23 cellular contexts compared by ENCODE assay signal in genomic region chr1:84170171-84170570, GRCh38.
"Had no signal": no experiment of that assay in that cellular context is flagged by ENCODE, and none has a peak within 500 bp of the region (broad histone marks: within the 10 kb centered on the region; RNA-seq: fewer than 3 reads in every experiment).

No MANE protein-coding gene starts in this region.

- H3K27ac ChIP-seq: coronary artery, epithelial cell of prostate, esophagus muscularis mucosa, gastrocnemius medialis, heart right ventricle, neutrophil, right atrium auricular region, sigmoid colon, skin epidermis, stomach, thoracic aorta, transverse colon had no signal

- H3K4me3 ChIP-seq: coronary artery, esophagus muscularis mucosa, gastrocnemius medialis, heart right ventricle, right atrium auricular region, sigmoid colon, skin epidermis, stomach, thoracic aorta, transverse colon had no signal

- H3K9me3 Mint-ChIP-seq: nephron had no signal

- H3K36me3 ChIP-seq: esophagus muscularis mucosa, gastrocnemius medialis, heart right ventricle, neutrophil, right atrium auricular region, sigmoid colon, stomach, thoracic aorta, transverse colon had no signal

- DNase-seq: dorsolateral prefrontal cortex; effector CD8-positive, alpha-beta T cell; gastrocnemius medialis; heart right ventricle; hypothalamus; kidney glomerular epithelial cell; mammary epithelial cell; midbrain; posterior cingulate gyrus; sigmoid colon; stimulated activated CD4-positive, alpha-beta T cell treated with anti-CD3 and anti-CD28 coated beads, Interleukin-2, amount 100 ng/mL, for 24 hours; stimulated activated CD4-positive, alpha-beta T cell treated with anti-CD3 and anti-CD28 coated beads, Interleukin-4, amount 100 ng/mL, for 4 hours; stimulated activated naive CD4-positive, alpha-beta T cell; stomach; transverse colon had no signal

- H3K4me3 Mint-ChIP-seq: nephron had no signal

- H3K27ac Mint-ChIP-seq: nephron had no signal

- H3K4me1 Mint-ChIP-seq: nephron had no signal

- ATAC-seq: gastrocnemius medialis, heart right ventricle had no signal

- H3K9me3 ChIP-seq: esophagus muscularis mucosa, gastrocnemius medialis, heart right ventricle, neutrophil, right atrium auricular region, sigmoid colon, stomach, thoracic aorta, transverse colon had no signal

- H3K27me3 ChIP-seq: dorsolateral prefrontal cortex, esophagus muscularis mucosa, gastrocnemius medialis, heart right ventricle, neutrophil, right atrium auricular region, sigmoid colon, stomach, transverse colon had no signal
